ENCODE assay signal across 7 cellular contexts in genomic region chr11:8681837-8682218, GRCh38. TPM values are rescaled to one million over a fixed set of nuclear protein-coding genes. Genes with fewer than 3 reads are reported as not detected.
DNase-seq lines count a peak whose midpoint lies in the region; ATAC-seq and TF ChIP-seq lines count a peak whose summit lies in the region.

No MANE protein-coding gene starts in this region.

- ATAC-seq in activated T-helper 17 cell treated with anti-CD3 and anti-CD28 coated beads, Interleukin-2, amount 50 U/mL, for 72 hours (replicated peaks): no peak
- ATAC-seq in stimulated activated naive B cell treated with anti-CD40 and anti-IgM and Interleukin-4, amounts not matched to agents 10 μg/mL and 1 μg/mL and 100 μg/mL, for 72 hours (replicated peaks): no peak

- H3K36me3 Mint-ChIP-seq in HFFc6 (ENCODE audit: low read depth): peaks cover 65% of the 10 kb centered on the region
- peaks cover 81% of the 10 kb centered on the region for H3K36me3 Mint-ChIP-seq in activated T-helper 17 cell treated with anti-CD3 and anti-CD28 coated beads, Interleukin-2, amount 50 U/mL, for 72 hours (ENCODE audit: low read depth)
- peaks cover 57 to 61% of the 10 kb centered on the region in 2 donors for H3K36me3 Mint-ChIP-seq in stimulated activated naive B cell treated with anti-CD40 and anti-IgM and Interleukin-4, amounts not matched to agents 10 μg/mL and 1 μg/mL and 100 μg/mL, for 72 hours

- H3K4me1 Mint-ChIP-seq in HFFc6 (ENCODE audit: low read depth): peaks cover 48% of the 10 kb centered on the region
- H3K4me1 Mint-ChIP-seq in activated T-helper 17 cell treated with anti-CD3 and anti-CD28 coated beads, Interleukin-2, amount 50 U/mL, for 72 hours: peaks cover 30% of the 10 kb centered on the region
- H3K4me1 Mint-ChIP-seq in stimulated activated naive B cell treated with anti-CD40 and anti-IgM and Interleukin-4, amounts not matched to agents 10 μg/mL and 1 μg/mL and 100 μg/mL, for 72 hours: peaks cover 23 to 35% of the 10 kb centered on the region in 2 donors

- TF ChIP-seq CTCF in HFFc6 (IDR thresholded peaks at IDR 0.05): no peak

- H3K27me3 Mint-ChIP-seq in HFFc6 (ENCODE audit: insufficient read depth): peaks cover 3% of the 10 kb centered on the region
- no peaks in the 10 kb centered on the region for H3K27me3 Mint-ChIP-seq in activated T-helper 17 cell treated with anti-CD3 and anti-CD28 coated beads, Interleukin-2, amount 50 U/mL, for 72 hours
- H3K27me3 Mint-ChIP-seq in stimulated activated naive B cell treated with anti-CD40 and anti-IgM and Interleukin-4, amounts not matched to agents 10 μg/mL and 1 μg/mL and 100 μg/mL, for 72 hours: no peaks in the 10 kb centered on the region

- no peaks in the 10 kb centered on the region for H3K9me3 ChIP-seq in iPS-18c (ENCODE audit: control insufficient read depth, insufficient read depth, low read length)

- H3K9me3 Mint-ChIP-seq in HFFc6: peaks cover 4% of the 10 kb centered on the region; the same call in 1 of the 2 replicates
- peaks cover 4% of the 10 kb centered on the region for H3K9me3 Mint-ChIP-seq in activated T-helper 17 cell treated with anti-CD3 and anti-CD28 coated beads, Interleukin-2, amount 50 U/mL, for 72 hours
- peaks cover 3 to 4% of the 10 kb centered on the region in 2 donors for H3K9me3 Mint-ChIP-seq in stimulated activated naive B cell treated with anti-CD40 and anti-IgM and Interleukin-4, amounts not matched to agents 10 μg/mL and 1 μg/mL and 100 μg/mL, for 72 hours

- H3K4me3 ChIP-seq in iPS-18c (ENCODE audit: insufficient read depth, low read depth, low read length): peak overlapping the region; percentile 90

- H3K27ac Mint-ChIP-seq in HFFc6: peak overlapping the region; percentile 92
- H3K27ac Mint-ChIP-seq in activated T-helper 17 cell treated with anti-CD3 and anti-CD28 coated beads, Interleukin-2, amount 50 U/mL, for 72 hours: peak overlapping the region; percentile 90
- H3K27ac Mint-ChIP-seq in stimulated activated naive B cell treated with anti-CD40 and anti-IgM and Interleukin-4, amounts not matched to agents 10 μg/mL and 1 μg/mL and 100 μg/mL, for 72 hours: peak overlapping the region; percentile 99

- H3K4me3 Mint-ChIP-seq in HFFc6: peak overlapping the region; percentile 96
- peak overlapping the region; percentile 98 for H3K4me3 Mint-ChIP-seq in activated T-helper 17 cell treated with anti-CD3 and anti-CD28 coated beads, Interleukin-2, amount 50 U/mL, for 72 hours
- H3K4me3 Mint-ChIP-seq in stimulated activated naive B cell treated with anti-CD40 and anti-IgM and Interleukin-4, amounts not matched to agents 10 μg/mL and 1 μg/mL and 100 μg/mL, for 72 hours: peak overlapping the region; percentile 94

- DNase-seq in HFFc6 (no peak), NCI-H1105 (lab: John Stamatoyannopoulos, UW) (no peak), pons (ENCODE audit: low spot score) (no peak), hypothalamus (lab: John Stamatoyannopoulos, UW) (no peak)
- no peak for DNase-seq in stimulated activated naive B cell treated with anti-CD40 and anti-IgM and Interleukin-4, amounts not matched to agents 10 μg/mL and 1 μg/mL and 100 μg/mL, for 72 hours

RNA-seq across cellular contexts. Expression of gene TRIM66, which starts 0.6 kb away (rescaled TPM):
- total RNA-seq in HFFc6 (2021; fragmentation: NEBNext Ultra II Directional; extraction: Animal tissue kit (Norgen Biotek cat#: 25700)): 1 to 10 TPM; 4.5 to 6.9 (median 5.6) TPM
- total RNA-seq in activated T-helper 17 cell treated with anti-CD3 and anti-CD28 coated beads, Interleukin-2, amount 50 U/mL, for 72 hours: 10 to 100 TPM; 15.2 to 19.9 TPM

RNA-seq across cellular contexts. Expression of gene RPL27A, which starts 0.8 kb away (rescaled TPM):
- 1,000 to 10,000 TPM in 4 of 6 experiments, 100 to 1,000 TPM in 2; 973 to 1,209 (median 1,069) TPM for total RNA-seq in HFFc6 (2021; fragmentation: NEBNext Ultra II Directional; extraction: Animal tissue kit (Norgen Biotek cat#: 25700))
- total RNA-seq in activated T-helper 17 cell treated with anti-CD3 and anti-CD28 coated beads, Interleukin-2, amount 50 U/mL, for 72 hours: 1,000 to 10,000 TPM; 1,241 to 1,415 TPM
